In genomic region chr2:222828572-222828971, GRCh38 we compare ENCODE assay signal across 17 cellular contexts. TPM values are rescaled to one million over a fixed set of nuclear protein-coding genes. Genes with fewer than 3 reads are reported as not detected.
DNase-seq lines count a peak whose midpoint lies in the region; ATAC-seq and TF ChIP-seq lines count a peak whose summit lies in the region.
"Had no signal": no experiment of that assay in that cellular context is flagged by ENCODE, and none has a peak within 500 bp of the region (broad histone marks: within the 10 kb centered on the region; RNA-seq: fewer than 3 reads in every experiment).

No MANE protein-coding gene starts in this region.

- no peak for ATAC-seq in GM23338
- peak; percentile 35 for ATAC-seq in foreskin keratinocyte
- ATAC-seq in HG03442 (IDR thresholded peaks at IDR 0.05; ENCODE audit: unreplicated experiment), result no peak
- ATAC-seq in mucosa of descending colon, result no peak
- ATAC-seq: CD8-positive, alpha-beta T cell; HCT116 had no signal

- 0 out of 2 replicates have a peak, but pooled peaks cover 4% of the 10 kb centered on the region for H3K9me2 ChIP-seq in GM23338 (ENCODE audit: insufficient read depth)

- H3K4me3 ChIP-seq in GM23338, result no peak overlapping the region
- no peak overlapping the region for H3K4me3 ChIP-seq in MG63
- no peak overlapping the region for H3K4me3 ChIP-seq in esophagus (ENCODE audit: low read depth in 1 of 2, low read length in 2 of 2)
- H3K4me3 ChIP-seq in mucosa of descending colon, result no peak overlapping the region
- H3K4me3 ChIP-seq: BLaER1 had no signal

- H3K27me3 Mint-ChIP-seq in GM23338 (ENCODE audit: insufficient read depth, low read depth, poor library complexity), result peaks cover 4% of the 10 kb centered on the region

- H4K20me1 ChIP-seq in GM23338 (replicated peaks; ENCODE audit: insufficient read depth), result no peaks in the 10 kb centered on the region
- H4K20me1 ChIP-seq: BLaER1 had no signal

- DNase-seq in GM23338 (ENCODE audit: low spot score) (no peak), MG63 (peak; percentile 49), foreskin keratinocyte (no peak), ACHN (no peak), mucosa of descending colon (no peak)
- DNase-seq: Caco-2; CD4-positive, CD25-positive, alpha-beta regulatory T cell; CD8-positive, alpha-beta T cell; DMS153; DND-41; H9 had no signal

- no peak overlapping the region for H3K4me2 ChIP-seq in GM23338
- H3K4me2 ChIP-seq: BLaER1 had no signal

- H3K4me1 Mint-ChIP-seq in GM23338, result no peaks in the 10 kb centered on the region
- H3K4me1 Mint-ChIP-seq: B cell; CD4-positive, CD25-positive, alpha-beta regulatory T cell; H9 had no signal

- in situ Hi-C loops in ACHN (cut with HindIII; ENCODE audit: low pct_ligation_motif_present, low pct_unique_long_range_greater_than_20kb, low sequenced_read_pairs), result no loop called here

- no peaks in the 10 kb centered on the region for H3K9me3 Mint-ChIP-seq in GM23338
- H3K9me3 Mint-ChIP-seq: CD4-positive, CD25-positive, alpha-beta regulatory T cell; CD8-positive, alpha-beta T cell; H9 had no signal

- H3K36me3 Mint-ChIP-seq in GM23338 (ENCODE audit: low read depth), result no peaks in the 10 kb centered on the region
- H3K36me3 Mint-ChIP-seq: CD4-positive, CD25-positive, alpha-beta regulatory T cell; CD8-positive, alpha-beta T cell had no signal

- H3K27ac ChIP-seq in GM23338 (ENCODE audit: low read depth) (no peak overlapping the region), esophagus (ENCODE audit: low read depth in 2 of 2, low read length in 1 of 2) (peak overlapping the region; percentile 53 to 67), foreskin keratinocyte (no peak overlapping the region)
- H3K27ac ChIP-seq: BLaER1, C4-2B had no signal

- TF ChIP-seq CTCF in GM23338 (conservative IDR thresholded peaks at IDR 0.05; ENCODE audit: low read depth in 2 of 2) (no peak), foreskin keratinocyte (conservative IDR thresholded peaks at IDR 0.05) (no peak), mucosa of descending colon (IDR thresholded peaks at IDR 0.05) (no peak)

- H3K4me1 ChIP-seq in GM23338 (ENCODE audit: insufficient read depth) (no peaks in the 10 kb centered on the region), esophagus (ENCODE audit: control insufficient read depth in 2 of 2, insufficient read depth in 2 of 2, low read length in 1 of 2) (peaks cover 0 to 2% of the 10 kb centered on the region in 2 donors), foreskin keratinocyte (no peaks in the 10 kb centered on the region), mucosa of descending colon (ENCODE audit: low read depth) (no peaks in the 10 kb centered on the region)
- H3K4me1 ChIP-seq: BLaER1 had no signal

- no peaks in the 10 kb centered on the region for H3K36me3 ChIP-seq in GM23338 (ENCODE audit: insufficient read depth)
- H3K36me3 ChIP-seq in MG63, result no peaks in the 10 kb centered on the region
- H3K36me3 ChIP-seq in esophagus (ENCODE audit: control insufficient read depth in 2 of 2, insufficient read depth in 2 of 2, low read length in 1 of 2), result no peaks in the 10 kb centered on the region
- H3K36me3 ChIP-seq in mucosa of descending colon (ENCODE audit: low read depth), result no peaks in the 10 kb centered on the region
- H3K36me3 ChIP-seq: BLaER1 had no signal

- no peaks in the 10 kb centered on the region for H3K9me3 ChIP-seq in MG63
- H3K9me3 ChIP-seq in esophagus (ENCODE audit: control insufficient read depth in 2 of 2, insufficient read depth in 1 of 2, low read depth in 1 of 2, low read length in 1 of 2), result no peaks in the 10 kb centered on the region
- H3K9me3 ChIP-seq in mucosa of descending colon, result no peaks in the 10 kb centered on the region
- H3K9me3 ChIP-seq: BLaER1, Caco-2 had no signal

- WGBS in esophagus, 2 donors, result 61 to 73% methylated on average over 11 of the region's 11 CpGs

- H2AFZ ChIP-seq in GM23338, result peak overlapping the region; percentile 54

- H3K27ac Mint-ChIP-seq in GM23338, result no peak overlapping the region
- H3K27ac Mint-ChIP-seq: B cell; CD4-positive, CD25-positive, alpha-beta regulatory T cell; CD8-positive, alpha-beta T cell; H9 had no signal

- H3F3A ChIP-seq in GM23338 (replicated peaks; ENCODE audit: low read depth), result no peaks in the 10 kb centered on the region

- intact Hi-C loops in mucosa of descending colon (cut with DNase I, micrococcal nuclease), result no loop called here

- H3K4me3 Mint-ChIP-seq in GM23338, result no peak overlapping the region
- H3K4me3 Mint-ChIP-seq: B cell; CD4-positive, CD25-positive, alpha-beta regulatory T cell; CD8-positive, alpha-beta T cell; H9 had no signal

- no peaks in the 10 kb centered on the region for H3K79me2 ChIP-seq in GM23338 (replicated peaks; ENCODE audit: insufficient read depth)

- H3K27me3 ChIP-seq in GM23338 (ENCODE audit: insufficient read depth), result no peaks in the 10 kb centered on the region
- H3K27me3 ChIP-seq in MG63, result no peaks in the 10 kb centered on the region
- H3K27me3 ChIP-seq in esophagus (ENCODE audit: control insufficient read depth in 1 of 2, insufficient read depth in 2 of 2, low read length in 2 of 2), result no peaks in the 10 kb centered on the region
- no peaks in the 10 kb centered on the region for H3K27me3 ChIP-seq in foreskin keratinocyte
- H3K27me3 ChIP-seq: BLaER1 had no signal

TF ChIP-seq in GM23338, 12 proteins besides CTCF, POLR2A, EP300 and RAD21 (continues in another document):
- TF ChIP-seq ZNF462 (CRISPR knock-in tag; IDR thresholded peaks at IDR 0.05) (no peak), CREB1 (CRISPR knock-in tag; IDR thresholded peaks at IDR 0.05; ENCODE audit: low read depth) (no peak), EZH2 (IDR thresholded peaks at IDR 0.05; ENCODE audit: low read depth, unreplicated experiment) (no peak)

RNA-seq across cellular contexts. Expression of gene ACSL3, which starts 32.3 kb away (rescaled TPM):
- 130 and 132 TPM in 2 replicates for total RNA-seq in GM23338 (2014; rRNA removed; shearing (Covaris generic))
- polyA plus RNA-seq in GM23338 (2016; fragmentation: Nextera tagmentation; extraction: Ambion mirVana) (50.4 and 55.3 TPM in 2 replicates), esophagus (10 to 100 TPM; 21.4 to 43.9 TPM), foreskin keratinocyte (88.2 and 89.2 TPM in 2 replicates)
- 96.2 and 203 TPM in 2 replicates for total RNA-seq in MG63 (2014; rRNA removed; shearing (Covaris generic); ENCODE audit: low replicate concordance)
- total RNA-seq in foreskin keratinocyte (137 and 164 TPM in 2 replicates), mucosa of descending colon (100 to 1,000 TPM in 1 of 3 donors, 10 to 100 TPM in 2; 77.2 to 108 (median 93.0) TPM)

Comparison
In these comparisons a context has a peak if more than half of its experiments do, and no peak if none do; other contexts are left out.
1. H3K27ac ChIP-seq: peak in esophagus (2 of 2); none in GM23338 (single experiment) and foreskin keratinocyte (single experiment).